22 cellular contexts compared by ENCODE assay signal in genomic region chr4:145852256-145852839, GRCh38.
DNase-seq lines count a peak whose midpoint lies in the region; ATAC-seq and TF ChIP-seq lines count a peak whose summit lies in the region.
"Had no signal": no experiment of that assay in that cellular context is flagged by ENCODE, and none has a peak within 500 bp of the region (broad histone marks: within the 10 kb centered on the region; RNA-seq: fewer than 3 reads in every experiment).

No MANE protein-coding gene starts in this region.

- no peaks in the 10 kb centered on the region; the same call in 1 of the 2 replicates for H3K36me3 ChIP-seq in GM23338 (ENCODE audit: insufficient read depth)
- peaks cover 11% of the 10 kb centered on the region for H3K36me3 ChIP-seq in cardiac muscle cell
- H3K36me3 ChIP-seq: colonic mucosa, pancreas had no signal

- H3K36me3 Mint-ChIP-seq in GM23338 (ENCODE audit: low read depth) (peaks cover 25% of the 10 kb centered on the region), WTC11 (peaks cover 33% of the 10 kb centered on the region), progenitor cell of endocrine pancreas (ENCODE audit: insufficient read depth) (peaks cover 15% of the 10 kb centered on the region)

- H3K79me2 ChIP-seq in GM23338 (replicated peaks; ENCODE audit: insufficient read depth) = peaks cover 23% of the 10 kb centered on the region

- H3K9me3 ChIP-seq in cardiac muscle cell (ENCODE audit: low read depth) = no peaks in the 10 kb centered on the region
- H3K9me3 ChIP-seq: colonic mucosa, pancreas, SJSA1, stomach had no signal

- H3K27me3 ChIP-seq in GM23338 (ENCODE audit: insufficient read depth) = no peaks in the 10 kb centered on the region
- no peaks in the 10 kb centered on the region for H3K27me3 ChIP-seq in cardiac muscle cell
- H3K27me3 ChIP-seq: colonic mucosa, pancreas, SJSA1, stomach had no signal

- H3K27ac Mint-ChIP-seq in GM23338 (peak overlapping the region; percentile 75), WTC11 (peak overlapping the region; percentile 91), progenitor cell of endocrine pancreas (peak overlapping the region; percentile 43)
- H3K27ac Mint-ChIP-seq: B cell had no signal

- no peak overlapping the region for H3K4me2 ChIP-seq in GM23338

- CTCF ChIA-PET in WTC11 (lab: Charles Lee) = interaction anchor here (1.4 to 1.5 kb wide), 4 partner anchors 10 to 36 kb away, joined by 3 to 4 read pairs (median 3); no protein-coding TSS in a partner anchor

- H3K4me1 ChIP-seq in GM23338 (ENCODE audit: insufficient read depth) (no peaks in the 10 kb centered on the region; the same call in 1 of the 2 replicates), cardiac muscle cell (ENCODE audit: low read depth) (peaks cover 18% of the 10 kb centered on the region)
- H3K4me1 ChIP-seq: colonic mucosa, pancreas, SJSA1 had no signal

- no peaks in the 10 kb centered on the region for H3K9me3 Mint-ChIP-seq in GM23338
- H3K9me3 Mint-ChIP-seq in WTC11 = no peaks in the 10 kb centered on the region
- no peaks in the 10 kb centered on the region for H3K9me3 Mint-ChIP-seq in progenitor cell of endocrine pancreas (ENCODE audit: low read depth)

- no peak for ATAC-seq in GM23338
- ATAC-seq in WTC11 = no peak
- ATAC-seq in GM21576 (IDR thresholded peaks at IDR 0.05; ENCODE audit: unreplicated experiment) = no peak
- ATAC-seq: GM12878 had no signal

- H3K4me1 Mint-ChIP-seq in GM23338 = peaks cover 16% of the 10 kb centered on the region
- peaks cover 19% of the 10 kb centered on the region for H3K4me1 Mint-ChIP-seq in WTC11
- peaks cover 12% of the 10 kb centered on the region for H3K4me1 Mint-ChIP-seq in progenitor cell of endocrine pancreas (ENCODE audit: low read depth)

- H3K4me3 ChIP-seq in GM23338 (no peak overlapping the region), cardiac muscle cell (no peak overlapping the region)
- H3K4me3 ChIP-seq: colonic mucosa, GM12878, pancreas, SJSA1, stomach had no signal

- DNase-seq in GM23338 (ENCODE audit: low spot score) (no peak), WTC11 (ENCODE audit: low spot score) (no peak), cardiac muscle cell (ENCODE audit: low read depth in 1 of 2, low spot score in 1 of 2) (peak in 1 of 2 donors; percentile 79), progenitor cell of endocrine pancreas (ENCODE audit: low spot score, unreplicated experiment) (no peak), ureter (ENCODE audit: low spot score) (no peak), midbrain (lab: John Stamatoyannopoulos, UW) (no peak)
- DNase-seq: activated CD4-positive, alpha-beta T cell treated with anti-CD3 and anti-CD28 coated beads for 1 hour; activated gamma-delta T cell; Calu3; colonic mucosa; GOT3; NCI-H1417 treated with DMSO at 0.1 percent for 48 hours; NCI-H2171; NCI-H748 treated with DMSO at 0.1 percent for 48 hours; pancreas; stimulated activated CD4-positive, alpha-beta T cell treated with anti-CD3 and anti-CD28 coated beads, Interleukin-2, amount 100 ng/mL, for 24 hours; stomach; T-helper 9 cell had no signal

- POLR2A ChIA-PET in WTC11 (lab: Charles Lee) = no interaction called here

- no peaks in the 10 kb centered on the region for H4K20me1 ChIP-seq in GM23338 (replicated peaks; ENCODE audit: insufficient read depth)

- H3K27me3 Mint-ChIP-seq in GM23338 (ENCODE audit: insufficient read depth, low read depth, poor library complexity) = peaks cover 1% of the 10 kb centered on the region
- no peaks in the 10 kb centered on the region for H3K27me3 Mint-ChIP-seq in WTC11 (ENCODE audit: low read depth)
- no peaks in the 10 kb centered on the region for H3K27me3 Mint-ChIP-seq in progenitor cell of endocrine pancreas
- H3K27me3 Mint-ChIP-seq: B cell had no signal

- no peak overlapping the region for H3K4me3 Mint-ChIP-seq in GM23338
- no peak overlapping the region for H3K4me3 Mint-ChIP-seq in WTC11
- no peak overlapping the region for H3K4me3 Mint-ChIP-seq in progenitor cell of endocrine pancreas (ENCODE audit: low read depth)
- H3K4me3 Mint-ChIP-seq: B cell had no signal

- no peaks in the 10 kb centered on the region for H3F3A ChIP-seq in GM23338 (replicated peaks; ENCODE audit: low read depth)

- H3K9me2 ChIP-seq in GM23338 (ENCODE audit: insufficient read depth) = 0 out of 2 replicates have a peak, but pooled peaks cover 12% of the 10 kb centered on the region

- no peak overlapping the region for H3K27ac ChIP-seq in GM23338 (ENCODE audit: low read depth)
- H3K27ac ChIP-seq in cardiac muscle cell = peak overlapping the region; percentile 68
- H3K27ac ChIP-seq: colonic mucosa, pancreas, SJSA1, stomach had no signal

- no peak for TF ChIP-seq CTCF in GM23338 (conservative IDR thresholded peaks at IDR 0.05; ENCODE audit: low read depth in 2 of 2)
- no peak for TF ChIP-seq CTCF in WTC11 (IDR thresholded peaks at IDR 0.05)
- no peak for TF ChIP-seq CTCF in cardiac muscle cell (IDR thresholded peaks at IDR 0.05; ENCODE audit: low read depth, low read length)
- no peak for TF ChIP-seq CTCF in progenitor cell of endocrine pancreas (IDR thresholded peaks at IDR 0.05; ENCODE audit: unreplicated experiment)

- no peak overlapping the region for H2AFZ ChIP-seq in GM23338

TF ChIP-seq in GM23338, 12 proteins besides CTCF, POLR2A, EP300 and RAD21 (continues in another document):
- TF ChIP-seq ZNF331 (CRISPR knock-in tag; IDR thresholded peaks at IDR 0.05; ENCODE audit: low read depth) (no peak), JUNB (IDR thresholded peaks at IDR 0.05; ENCODE audit: unreplicated experiment) (no peak), NANOG (IDR thresholded peaks at IDR 0.05; ENCODE audit: borderline replicate concordance) (no peak), POLR2AphosphoS5 (IDR thresholded peaks at IDR 0.05; ENCODE audit: low read depth) (no peak), EZH2phosphoT487 (IDR thresholded peaks at IDR 0.05; ENCODE audit: unreplicated experiment) (no peak), EZH2 (IDR thresholded peaks at IDR 0.05; ENCODE audit: low read depth, unreplicated experiment) (no peak), ZNF114 (CRISPR knock-in tag; IDR thresholded peaks at IDR 0.05) (no peak)
- TF ChIP-seq, protein P1, sequence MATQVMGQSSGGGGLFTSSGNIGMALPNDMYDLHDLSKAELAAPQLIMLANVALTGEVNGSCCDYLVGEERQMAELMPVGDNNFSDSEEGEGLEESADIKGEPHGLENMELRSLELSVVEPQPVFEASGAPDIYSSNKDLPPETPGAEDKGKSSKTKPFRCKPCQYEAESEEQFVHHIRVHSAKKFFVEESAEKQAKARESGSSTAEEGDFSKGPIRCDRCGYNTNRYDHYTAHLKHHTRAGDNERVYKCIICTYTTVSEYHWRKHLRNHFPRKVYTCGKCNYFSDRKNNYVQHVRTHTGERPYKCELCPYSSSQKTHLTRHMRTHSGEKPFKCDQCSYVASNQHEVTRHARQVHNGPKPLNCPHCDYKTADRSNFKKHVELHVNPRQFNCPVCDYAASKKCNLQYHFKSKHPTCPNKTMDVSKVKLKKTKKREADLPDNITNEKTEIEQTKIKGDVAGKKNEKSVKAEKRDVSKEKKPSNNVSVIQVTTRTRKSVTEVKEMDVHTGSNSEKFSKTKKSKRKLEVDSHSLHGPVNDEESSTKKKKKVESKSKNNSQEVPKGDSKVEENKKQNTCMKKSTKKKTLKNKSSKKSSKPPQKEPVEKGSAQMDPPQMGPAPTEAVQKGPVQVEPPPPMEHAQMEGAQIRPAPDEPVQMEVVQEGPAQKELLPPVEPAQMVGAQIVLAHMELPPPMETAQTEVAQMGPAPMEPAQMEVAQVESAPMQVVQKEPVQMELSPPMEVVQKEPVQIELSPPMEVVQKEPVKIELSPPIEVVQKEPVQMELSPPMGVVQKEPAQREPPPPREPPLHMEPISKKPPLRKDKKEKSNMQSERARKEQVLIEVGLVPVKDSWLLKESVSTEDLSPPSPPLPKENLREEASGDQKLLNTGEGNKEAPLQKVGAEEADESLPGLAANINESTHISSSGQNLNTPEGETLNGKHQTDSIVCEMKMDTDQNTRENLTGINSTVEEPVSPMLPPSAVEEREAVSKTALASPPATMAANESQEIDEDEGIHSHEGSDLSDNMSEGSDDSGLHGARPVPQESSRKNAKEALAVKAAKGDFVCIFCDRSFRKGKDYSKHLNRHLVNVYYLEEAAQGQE (IDR thresholded peaks at IDR 0.05; ENCODE audit: unreplicated experiment) = no peak

TF ChIP-seq in WTC11, 78 proteins besides CTCF, POLR2A, EP300 and RAD21 (continues in another document):
- TF ChIP-seq ATF3 (CRISPR knock-in tag; conservative IDR thresholded peaks at IDR 0.05) (no peak), ATF6 (CRISPR knock-in tag; IDR thresholded peaks at IDR 0.05) (no peak)
- TF ChIP-seq, protein P2, sequence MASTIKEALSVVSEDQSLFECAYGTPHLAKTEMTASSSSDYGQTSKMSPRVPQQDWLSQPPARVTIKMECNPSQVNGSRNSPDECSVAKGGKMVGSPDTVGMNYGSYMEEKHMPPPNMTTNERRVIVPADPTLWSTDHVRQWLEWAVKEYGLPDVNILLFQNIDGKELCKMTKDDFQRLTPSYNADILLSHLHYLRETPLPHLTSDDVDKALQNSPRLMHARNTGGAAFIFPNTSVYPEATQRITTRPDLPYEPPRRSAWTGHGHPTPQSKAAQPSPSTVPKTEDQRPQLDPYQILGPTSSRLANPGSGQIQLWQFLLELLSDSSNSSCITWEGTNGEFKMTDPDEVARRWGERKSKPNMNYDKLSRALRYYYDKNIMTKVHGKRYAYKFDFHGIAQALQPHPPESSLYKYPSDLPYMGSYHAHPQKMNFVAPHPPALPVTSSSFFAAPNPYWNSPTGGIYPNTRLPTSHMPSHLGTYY (CRISPR knock-in tag; IDR thresholded peaks at IDR 0.05) = no peak
